Comparison of ENCODE assay signal across 9 cellular contexts in genomic region chr10:122140941-122141623, GRCh38.
A peak's percentile ranks its signal among the peaks of the same experiment; 100 is the strongest.
DNase-seq lines count a peak whose midpoint lies in the region; ATAC-seq and TF ChIP-seq lines count a peak whose summit lies in the region.
"Had no signal": no experiment of that assay in that cellular context is flagged by ENCODE, and none has a peak within 500 bp of the region (broad histone marks: within the 10 kb centered on the region; RNA-seq: fewer than 3 reads in every experiment).

No MANE protein-coding gene starts in this region.

- no peaks in the 10 kb centered on the region for H3K4me1 Mint-ChIP-seq in activated T-helper 17 cell treated with anti-CD3 and anti-CD28 coated beads, Interleukin-2, amount 50 U/mL, for 72 hours
- H3K4me1 Mint-ChIP-seq in activated T-cell treated with anti-CD3 and anti-CD28 coated beads, Interleukin-2, amount 50 U/mL, for 4 hours (ENCODE audit: low read depth), result no peaks in the 10 kb centered on the region

- H3K4me3 Mint-ChIP-seq in activated T-helper 17 cell treated with anti-CD3 and anti-CD28 coated beads, Interleukin-2, amount 50 U/mL, for 72 hours, result no peak overlapping the region
- no peak overlapping the region for H3K4me3 Mint-ChIP-seq in activated T-cell treated with anti-CD3 and anti-CD28 coated beads, Interleukin-2, amount 50 U/mL, for 4 hours

- no peak for ATAC-seq in activated T-helper 17 cell treated with anti-CD3 and anti-CD28 coated beads, Interleukin-2, amount 50 U/mL, for 72 hours (replicated peaks)
- no peak for ATAC-seq in activated T-cell treated with anti-CD3 and anti-CD28 coated beads, Interleukin-2, amount 50 U/mL, for 4 hours

- H3K4me3 ChIP-seq in SJSA1 (no peak overlapping the region), retinal pigment epithelial cell (ENCODE audit: low read length) (no peak overlapping the region)
- H3K4me3 ChIP-seq: dorsolateral prefrontal cortex had no signal

- H3K27ac Mint-ChIP-seq in activated T-helper 17 cell treated with anti-CD3 and anti-CD28 coated beads, Interleukin-2, amount 50 U/mL, for 72 hours, result no peak overlapping the region

- H3K36me3 Mint-ChIP-seq in activated T-helper 17 cell treated with anti-CD3 and anti-CD28 coated beads, Interleukin-2, amount 50 U/mL, for 72 hours (ENCODE audit: low read depth), result no peaks in the 10 kb centered on the region
- no peaks in the 10 kb centered on the region for H3K36me3 Mint-ChIP-seq in activated T-cell treated with anti-CD3 and anti-CD28 coated beads, Interleukin-2, amount 50 U/mL, for 4 hours (ENCODE audit: insufficient read depth)

- H3K27me3 Mint-ChIP-seq in activated T-helper 17 cell treated with anti-CD3 and anti-CD28 coated beads, Interleukin-2, amount 50 U/mL, for 72 hours, result peaks cover 8% of the 10 kb centered on the region
- H3K27me3 Mint-ChIP-seq in activated T-cell treated with anti-CD3 and anti-CD28 coated beads, Interleukin-2, amount 50 U/mL, for 4 hours (ENCODE audit: low read depth), result peaks cover 2% of the 10 kb centered on the region

- peak overlapping the region; percentile 88 for H3K27ac ChIP-seq in SJSA1

- peaks cover 34% of the 10 kb centered on the region for H3K4me1 ChIP-seq in SJSA1 (replicated peaks)

- no peaks in the 10 kb centered on the region for H3K27me3 ChIP-seq in SJSA1 (replicated peaks)
- H3K27me3 ChIP-seq: dorsolateral prefrontal cortex had no signal

- DNase-seq in GM04504 (ENCODE audit: low read depth), result peak; percentile 90
- peak; percentile 93 to 94 for DNase-seq in SJSA1 (ENCODE audit: low read depth in 1 of 2, low spot score in 2 of 2)
- DNase-seq in glomerular endothelial cell (ENCODE audit: extremely low read depth, low read depth, low spot score), result peak; percentile 82
- peak; percentile 82 for DNase-seq in retinal pigment epithelial cell (ENCODE audit: low read depth)
- no peak for DNase-seq in NCI-H2081 treated with DMSO at 0.1 percent for 48 hours (lab: John Stamatoyannopoulos, UW)
- no peak for DNase-seq in NCI-H1694 treated with DMSO at 0.1 percent for 48 hours (lab: John Stamatoyannopoulos, UW)
- DNase-seq in activated T-cell treated with anti-CD3 and anti-CD28 coated beads, Interleukin-2, amount 50 U/mL, for 4 hours, result no peak

- H3K9me3 ChIP-seq in SJSA1 (replicated peaks), result no peaks in the 10 kb centered on the region

- peaks cover 8% of the 10 kb centered on the region for H3K9me3 Mint-ChIP-seq in activated T-helper 17 cell treated with anti-CD3 and anti-CD28 coated beads, Interleukin-2, amount 50 U/mL, for 72 hours
- peaks cover 8% of the 10 kb centered on the region for H3K9me3 Mint-ChIP-seq in activated T-cell treated with anti-CD3 and anti-CD28 coated beads, Interleukin-2, amount 50 U/mL, for 4 hours

- H3K36me3 ChIP-seq in SJSA1, result peaks cover 3% of the 10 kb centered on the region; the same call in 1 of the 2 replicates

- TF ChIP-seq CTCF in retinal pigment epithelial cell (conservative IDR thresholded peaks at IDR 0.05; ENCODE audit: low read depth, low read length), result no peak

Comparison
In these comparisons a context has a peak if more than half of its experiments do, and no peak if none do; other contexts are left out.
1. DNase-seq: peak in GM04504 (single experiment), SJSA1 (2 of 2), glomerular endothelial cell (single experiment) and retinal pigment epithelial cell (single experiment); none in NCI-H2081 treated with DMSO at 0.1 percent for 48 hours (single experiment), NCI-H1694 treated with DMSO at 0.1 percent for 48 hours (single experiment) and activated T-cell treated with anti-CD3 and anti-CD28 coated beads, Interleukin-2, amount 50 U/mL, for 4 hours (single experiment).